In the genomic region with DNA sequence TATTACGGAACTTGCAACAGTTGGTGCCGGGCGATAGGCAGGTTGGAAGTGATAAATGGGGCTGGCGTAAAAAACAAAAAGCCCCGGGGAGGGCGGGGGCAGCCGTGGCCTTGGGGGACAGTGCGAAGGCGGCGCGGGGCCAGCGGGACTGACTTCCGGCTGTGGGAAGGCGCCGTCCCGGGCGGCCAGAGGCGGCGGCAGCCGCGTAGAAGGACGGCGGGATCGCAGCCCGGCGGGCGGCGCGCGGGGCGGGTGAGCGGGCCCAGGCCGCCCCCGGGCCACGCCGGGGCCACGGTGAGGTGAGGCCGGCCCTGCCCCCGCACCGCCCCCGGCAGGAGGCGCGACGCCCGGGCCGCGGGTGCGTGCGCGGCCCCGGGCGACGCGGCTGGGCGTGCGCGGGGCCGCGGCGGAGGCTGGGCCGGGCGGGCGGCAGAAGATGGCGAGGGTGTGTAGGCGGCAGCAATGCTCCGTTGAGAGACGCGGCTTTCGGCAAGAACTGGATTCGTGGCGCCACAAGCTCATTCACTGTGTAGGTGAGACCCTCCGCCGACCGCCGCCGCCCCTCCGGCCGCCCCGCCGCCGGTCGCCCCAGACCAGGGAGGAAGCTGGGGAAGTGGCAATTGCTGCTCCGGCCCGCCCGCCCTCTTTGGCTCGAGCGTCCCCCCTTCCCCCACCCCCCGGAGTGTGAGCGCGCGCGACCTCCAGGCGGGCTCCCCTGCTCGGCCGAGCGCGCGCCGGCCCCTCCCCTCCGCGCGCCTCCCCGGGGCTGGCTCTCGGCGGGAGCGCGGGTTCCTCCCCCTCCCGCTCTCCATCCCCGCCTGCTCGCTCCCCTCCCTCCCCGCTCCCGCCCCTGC, we compare ENCODE assay signal across 8 cellular contexts. TPM values are rescaled to one million over a fixed set of nuclear protein-coding genes. Genes with fewer than 3 reads are reported as not detected.
DNase-seq lines count a peak whose midpoint lies in the region; ATAC-seq and TF ChIP-seq lines count a peak whose summit lies in the region.

A gene (plus strand): TSS at position 432 of the 854 bp plus-strand sequence. CDS start 116,760 bp downstream, outside the sequence.

- peak; percentile 56 for ATAC-seq in GM21619 (IDR thresholded peaks at IDR 0.05; ENCODE audit: unreplicated experiment)
- peak; percentile 86 to 89 for ATAC-seq in natural killer cell treated with Interleukin-12 subunit alpha and Interleukin-12 subunit beta and Interleukin-15 and Interleukin-18, amount 100 ng/mL, for 72 hours

- peaks cover 26% of the 10 kb centered on the region for H3K36me3 Mint-ChIP-seq in activated T-helper 2 cell treated with anti-CD3 and anti-CD28 coated beads, Interferon-gamma antibody, Interleukin-2, Interleukin-4, amounts not matched to agents 10 μg/mL and 5 μg/mL and 100 μg/mL, durations not matched to agents 14 hours and 24 hours and 36 hours (ENCODE audit: low read depth)
- no peaks in the 10 kb centered on the region for H3K36me3 Mint-ChIP-seq in natural killer cell treated with Interleukin-12 subunit alpha and Interleukin-12 subunit beta and Interleukin-15 and Interleukin-18, amount 100 ng/mL, for 72 hours

- intact Hi-C loops in activated T-helper 2 cell treated with anti-CD3 and anti-CD28 coated beads, Interferon-gamma antibody, Interleukin-2, Interleukin-4, amounts not matched to agents 10 μg/mL and 5 μg/mL and 100 μg/mL, durations not matched to agents 14 hours and 24 hours and 36 hours (cut with micrococcal nuclease) = loop anchor here (1.0 to 10.0 kb wide), 8 partner anchors 33 to 435 kb away; a partner anchor contains a TSS

- H3K27me3 Mint-ChIP-seq in activated T-helper 2 cell treated with anti-CD3 and anti-CD28 coated beads, Interferon-gamma antibody, Interleukin-2, Interleukin-4, amounts not matched to agents 10 μg/mL and 5 μg/mL and 100 μg/mL, durations not matched to agents 14 hours and 24 hours and 36 hours (ENCODE audit: low read depth) = no peaks in the 10 kb centered on the region
- H3K27me3 Mint-ChIP-seq in natural killer cell treated with Interleukin-12 subunit alpha and Interleukin-12 subunit beta and Interleukin-15 and Interleukin-18, amount 100 ng/mL, for 72 hours = no peaks in the 10 kb centered on the region

- H3K4me1 Mint-ChIP-seq in activated T-helper 2 cell treated with anti-CD3 and anti-CD28 coated beads, Interferon-gamma antibody, Interleukin-2, Interleukin-4, amounts not matched to agents 10 μg/mL and 5 μg/mL and 100 μg/mL, durations not matched to agents 14 hours and 24 hours and 36 hours (ENCODE audit: low read depth) = peaks cover 40% of the 10 kb centered on the region
- H3K4me1 Mint-ChIP-seq in natural killer cell treated with Interleukin-12 subunit alpha and Interleukin-12 subunit beta and Interleukin-15 and Interleukin-18, amount 100 ng/mL, for 72 hours (ENCODE audit: low read depth in 2 of 2) = peaks cover 42 to 49% of the 10 kb centered on the region in 2 donors

- H3K27ac Mint-ChIP-seq in activated T-helper 2 cell treated with anti-CD3 and anti-CD28 coated beads, Interferon-gamma antibody, Interleukin-2, Interleukin-4, amounts not matched to agents 10 μg/mL and 5 μg/mL and 100 μg/mL, durations not matched to agents 14 hours and 24 hours and 36 hours = peak within 1 kb of the TSS; percentile 94
- peak within 1 kb of the TSS; percentile 93 to 98 for H3K27ac Mint-ChIP-seq in natural killer cell treated with Interleukin-12 subunit alpha and Interleukin-12 subunit beta and Interleukin-15 and Interleukin-18, amount 100 ng/mL, for 72 hours

- DNase-seq in DMS53 treated with DMSO at 0.1 percent for 48 hours (lab: John Stamatoyannopoulos, UW; ENCODE audit: unreplicated experiment) (peak; percentile 66), KG1 (lab: John Stamatoyannopoulos, UW) (peak; percentile 61), fibroblast of peridontal ligament (ENCODE audit: extremely low read depth) (peak; percentile 72)
- peak; percentile 77 for DNase-seq in activated T-helper 2 cell treated with anti-CD3 and anti-CD28 coated beads, Interferon-gamma antibody, Interleukin-2, Interleukin-4, amounts not matched to agents 10 μg/mL and 5 μg/mL and 100 μg/mL, durations not matched to agents 14 hours and 24 hours and 36 hours (ENCODE audit: low spot score)
- peak; percentile 90 for DNase-seq in natural killer cell treated with Interleukin-12 subunit alpha and Interleukin-12 subunit beta and Interleukin-15 and Interleukin-18, amount 100 ng/mL, for 72 hours (ENCODE audit: low spot score)
- peak; percentile 82 for DNase-seq in stimulated activated naive CD4-positive, alpha-beta T cell treated with Interleukin-2 at 50 U/mL for 16 hours (lab: John Stamatoyannopoulos, UW)

- no peaks in the 10 kb centered on the region for H3K9me3 Mint-ChIP-seq in activated T-helper 2 cell treated with anti-CD3 and anti-CD28 coated beads, Interferon-gamma antibody, Interleukin-2, Interleukin-4, amounts not matched to agents 10 μg/mL and 5 μg/mL and 100 μg/mL, durations not matched to agents 14 hours and 24 hours and 36 hours
- no peaks in the 10 kb centered on the region for H3K9me3 Mint-ChIP-seq in natural killer cell treated with Interleukin-12 subunit alpha and Interleukin-12 subunit beta and Interleukin-15 and Interleukin-18, amount 100 ng/mL, for 72 hours

- peak within 1 kb of the TSS; percentile 88 for H3K4me3 Mint-ChIP-seq in activated T-helper 2 cell treated with anti-CD3 and anti-CD28 coated beads, Interferon-gamma antibody, Interleukin-2, Interleukin-4, amounts not matched to agents 10 μg/mL and 5 μg/mL and 100 μg/mL, durations not matched to agents 14 hours and 24 hours and 36 hours (ENCODE audit: low read depth)
- H3K4me3 Mint-ChIP-seq in natural killer cell treated with Interleukin-12 subunit alpha and Interleukin-12 subunit beta and Interleukin-15 and Interleukin-18, amount 100 ng/mL, for 72 hours = peak within 1 kb of the TSS; percentile 98

- peak; percentile 93 for TF ChIP-seq POLR2A in Raji (IDR thresholded peaks at IDR 0.05; ENCODE audit: insufficient read depth, low read depth, low read length)

RNA-seq across cellular contexts. Expression of the gene that starts here (rescaled TPM):
- 23.6 and 27.3 TPM in 2 replicates for total RNA-seq in activated T-helper 2 cell treated with anti-CD3 and anti-CD28 coated beads, Interferon-gamma antibody, Interleukin-2, Interleukin-4, amounts not matched to agents 10 μg/mL and 5 μg/mL and 100 μg/mL, durations not matched to agents 14 hours and 24 hours and 36 hours
- total RNA-seq in natural killer cell treated with Interleukin-12 subunit alpha and Interleukin-12 subunit beta and Interleukin-15 and Interleukin-18, amount 100 ng/mL, for 72 hours = 10 to 100 TPM; 58.7 to 70.2 TPM

Comparison
In these comparisons a context has a peak if more than half of its experiments do, and no peak if none do; other contexts are left out.
1. Peak in every context shown above with its lines: DNase-seq and ATAC-seq.